Comparison of ENCODE assay signal across 14 cellular contexts in genomic region chr1:31792541-31792940, GRCh38. TPM values are rescaled to one million over a fixed set of nuclear protein-coding genes. Genes with fewer than 3 reads are reported as not detected.
"Had no signal": no experiment of that assay in that cellular context is flagged by ENCODE, and none has a peak within 500 bp of the region (broad histone marks: within the 10 kb centered on the region; RNA-seq: fewer than 3 reads in every experiment).

No MANE protein-coding gene starts in this region.

- H3K36me3 ChIP-seq: transverse colon had no signal

- H3K9me3 ChIP-seq: transverse colon had no signal

- ATAC-seq: activated CD4-positive, CD25-positive, alpha-beta regulatory T cell treated with anti-CD3 and anti-CD28 coated beads, Interleukin-2, amount 50 U/mL, for 24 hours; right cardiac atrium; stimulated activated naive B cell treated with anti-CD40 and anti-IgM and Interleukin-4, amounts not matched to agents 10 μg/mL and 1 μg/mL and 100 μg/mL, for 72 hours had no signal

- H3K4me3 ChIP-seq: hepatocyte, transverse colon had no signal

- H3K27me3 ChIP-seq: hepatocyte had no signal

- H3K27ac ChIP-seq: hepatocyte, transverse colon had no signal

- DNase-seq: anterior cingulate cortex; effector CD4-positive, alpha-beta T cell; foreskin melanocyte; naive B cell; right cardiac atrium; SHP77; stimulated activated CD4-positive, alpha-beta T cell treated with anti-CD3 and anti-CD28 coated beads, Interleukin-2, amount 100 ng/mL, for 24 hours; stimulated activated naive B cell treated with anti-CD40 and anti-IgM and Interleukin-4, amounts not matched to agents 10 μg/mL and 1 μg/mL and 100 μg/mL, for 72 hours; substantia nigra; T-helper 2 cell; transverse colon had no signal

RNA-seq across cellular contexts. Expression of gene SPOCD1, which starts 23.3 kb away (rescaled TPM):
- total RNA-seq: activated T-helper 1 cell treated with anti-CD3 and anti-CD28 coated beads, Interleukin-12 subunit alpha, Interleukin-12 subunit beta, Interleukin-2, Interleukin-4 antibody, amounts not matched to agents 30 ng/mL and 10 ng/mL and 1 ng/mL, durations not matched to agents 14 hours and 24 hours and 36 hours had no signal
